11 cellular contexts compared by ENCODE assay signal in the genomic region with DNA sequence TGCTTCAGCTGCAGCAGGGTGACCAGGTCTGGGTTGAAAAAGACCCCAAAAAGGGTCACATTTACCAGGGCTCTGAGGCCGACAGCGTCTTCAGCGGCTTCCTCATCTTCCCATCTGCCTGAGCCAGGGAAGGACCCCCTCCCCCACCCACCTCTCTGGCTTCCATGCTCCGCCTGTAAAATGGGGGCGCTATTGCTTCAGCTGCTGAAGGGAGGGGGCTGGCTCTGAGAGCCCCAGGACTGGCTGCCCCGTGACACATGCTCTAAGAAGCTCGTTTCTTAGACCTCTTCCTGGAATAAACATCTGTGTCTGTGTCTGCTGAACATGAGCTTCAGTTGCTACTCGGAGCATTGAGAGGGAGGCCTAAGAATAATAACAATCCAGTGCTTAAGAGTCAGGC. TPM values are rescaled to one million over a fixed set of nuclear protein-coding genes. Genes with fewer than 3 reads are reported as not detected.
A peak's percentile ranks its signal among the peaks of the same experiment; 100 is the strongest.
DNase-seq lines count a peak whose midpoint lies in the region; ATAC-seq, FAIRE-seq and TF ChIP-seq lines count a peak whose summit lies in the region.
"Had no signal": no experiment of that assay in that cellular context is flagged by ENCODE, and none has a peak within 500 bp of the region (broad histone marks: within the 10 kb centered on the region; RNA-seq: fewer than 3 reads in every experiment).

No MANE protein-coding gene starts in this region.

- no peak overlapping the region for H3K14ac ChIP-seq in H1 (ENCODE audit: insufficient read length)

- no peak for FAIRE-seq in H1 (lab: Jason Lieb, UNC)

- H3K27me3 ChIP-seq in DND-41 (ENCODE audit: insufficient read depth, low read length, poor library complexity): no peaks in the 10 kb centered on the region
- H3K27me3 ChIP-seq in H1 (replicated peaks in 1 of 4; ENCODE audit: control insufficient read depth in 3 of 4, extremely low read depth in 1 of 4, insufficient read depth in 3 of 4, low read length in 3 of 4): no peaks in the 10 kb centered on the region; a peak in 1 of 7 replicates
- H3K27me3 ChIP-seq in neural progenitor cell: no peaks in the 10 kb centered on the region
- no peaks in the 10 kb centered on the region for H3K27me3 ChIP-seq in body of pancreas
- H3K27me3 ChIP-seq: breast epithelium had no signal

- H3K4me1 Mint-ChIP-seq in neural progenitor cell: peaks cover 4% of the 10 kb centered on the region

- 29% methylated on average over 8 of the region's 8 CpGs; no CpG with 5 or more reads in 1 of the 2 experiments for WGBS in H1 (ENCODE audit: extremely low coverage in 1 of 2, insufficient coverage in 1 of 2, insufficient read length in 1 of 2, insufficient replicate concordance in 2 of 2, low coverage in 1 of 2, low lambda C conversion rate in 2 of 2, missing lambda C conversion rate in 1 of 2), 2 experiments
- 51 to 74% methylated on average over 8 of the region's 8 CpGs for WGBS in body of pancreas, 2 donors

- peaks cover 4% of the 10 kb centered on the region for H3K4me1 ChIP-seq in DND-41 (ENCODE audit: insufficient read depth, low read length)
- peaks cover 0 to 6% (median 4%) of the 10 kb centered on the region in 4 experiments; a peak in 4 of 7 replicates for H3K4me1 ChIP-seq in H1 (replicated peaks in 1 of 4; ENCODE audit: control insufficient read depth in 3 of 4, insufficient read depth in 4 of 4, low read length in 3 of 4)
- H3K4me1 ChIP-seq in neural progenitor cell: no peaks in the 10 kb centered on the region
- H3K4me1 ChIP-seq in body of pancreas: peaks cover 14% of the 10 kb centered on the region
- H3K4me1 ChIP-seq: breast epithelium had no signal

- TF ChIP-seq EP300 in H1 (IDR thresholded peaks at IDR 0.05; ENCODE audit: borderline replicate concordance in 1 of 2, low read depth in 2 of 2, low read length in 2 of 2): no peak

- H3K27ac ChIP-seq in DND-41 (ENCODE audit: low read length) (no peak overlapping the region), H1 (ENCODE audit: low read depth, low read length) (no peak overlapping the region), neural progenitor cell (no peak overlapping the region), body of pancreas (no peak overlapping the region)
- H3K27ac ChIP-seq: breast epithelium had no signal

- POLR2A ChIA-PET in H1 (lab: Charles Lee; ENCODE audit: partially characterized antibody): interaction anchor here (0.5 to 1.4 kb wide), 4 partner anchors 13 to 223 kb away, joined by 3 to 5 read pairs (median 4); no protein-coding TSS in a partner anchor

- DNase-seq in DND-41: no peak
- DNase-seq in LHCN-M2 (ENCODE audit: low read depth): peak; percentile 43
- peak; percentile 67 to 70 for DNase-seq in H1 (ENCODE audit: low read depth in 1 of 2, low spot score in 2 of 2)
- DNase-seq in neural progenitor cell (ENCODE audit: low spot score): peak; percentile 72
- DNase-seq in stimulated activated CD4-positive, alpha-beta T cell treated with anti-CD3 and anti-CD28 coated beads, Interleukin-4, amount 100 ng/mL, for 24 hours: no peak
- DNase-seq in GM10266 (ENCODE audit: extremely low spot score): no peak
- DNase-seq in body of pancreas: no peak
- DNase-seq: NCI-H187, occipital lobe had no signal

- no peak for TF ChIP-seq POLR2A in H1 (IDR thresholded peaks at IDR 0.05; ENCODE audit: control extremely low read depth in 1 of 2, low read depth in 2 of 2, low read length in 2 of 2)
- no peak for TF ChIP-seq POLR2A in body of pancreas (IDR thresholded peaks at IDR 0.05)

- H2BK120ac ChIP-seq in H1 (replicated peaks; ENCODE audit: low read depth, low read length): no peak overlapping the region

- no peaks in the 10 kb centered on the region for H3K9me3 Mint-ChIP-seq in neural progenitor cell

- no peak overlapping the region for H2BK5ac ChIP-seq in H1 (ENCODE audit: low read depth, low read length)

- H3K56ac ChIP-seq in H1 (replicated peaks; ENCODE audit: insufficient read length, low read depth, low read length): no peak overlapping the region

- TF ChIP-seq RAD21 in H1 (IDR thresholded peaks at IDR 0.05 in 1 of 2, conservative IDR thresholded peaks at IDR 0.05 in 1 of 2; ENCODE audit: low read depth in 2 of 2, low read length in 2 of 2): peak; percentile 39 to 49; a peak in 3 of 4 replicates

- H3K36me3 ChIP-seq in DND-41 (ENCODE audit: insufficient read depth, low read length) (no peaks in the 10 kb centered on the region), H1 (ENCODE audit: control insufficient read depth in 2 of 4, insufficient read depth in 4 of 4, low read length in 3 of 4) (no peaks in the 10 kb centered on the region), neural progenitor cell (no peaks in the 10 kb centered on the region), body of pancreas (replicated peaks in 1 of 2; ENCODE audit: insufficient read depth in 1 of 2, low read depth in 2 of 2) (no peaks in the 10 kb centered on the region)
- H3K36me3 ChIP-seq: breast epithelium had no signal

- H3K9me3 ChIP-seq in DND-41 (ENCODE audit: insufficient read depth, low read length, severe bottlenecking) (no peaks in the 10 kb centered on the region), H1 (ENCODE audit: insufficient read depth in 2 of 2, low read depth in 1 of 2, low read length in 1 of 2) (peaks cover 6 to 8% of the 10 kb centered on the region in 2 experiments; a peak in 2 of 4 replicates), neural progenitor cell (ENCODE audit: low read depth) (no peaks in the 10 kb centered on the region), body of pancreas (no peaks in the 10 kb centered on the region)
- H3K9me3 ChIP-seq: breast epithelium had no signal

- no peaks in the 10 kb centered on the region for H3K79me2 ChIP-seq in DND-41 (ENCODE audit: insufficient read depth, low read length)
- H3K79me2 ChIP-seq in H1 (ENCODE audit: control insufficient read depth in 1 of 2, insufficient read depth in 2 of 2, low read length in 2 of 2): no peaks in the 10 kb centered on the region
- no peaks in the 10 kb centered on the region for H3K79me2 ChIP-seq in neural progenitor cell (ENCODE audit: low read depth)

- no peak for ATAC-seq in DND-41 (ENCODE audit: insufficient read depth, low read depth)
- no peak for ATAC-seq in GM19397 (IDR thresholded peaks at IDR 0.05; ENCODE audit: unreplicated experiment)
- ATAC-seq in body of pancreas: no peak

- H3K23ac ChIP-seq in H1 (ENCODE audit: insufficient read length): no peak overlapping the region

- H4K20me1 ChIP-seq in DND-41 (ENCODE audit: insufficient read depth, low read length) (peaks cover 13% of the 10 kb centered on the region), H1 (replicated peaks in 1 of 2; ENCODE audit: control insufficient read depth in 1 of 2, insufficient read depth in 2 of 2, low read length in 2 of 2) (no peaks in the 10 kb centered on the region), neural progenitor cell (ENCODE audit: low read depth) (no peaks in the 10 kb centered on the region)

- H2AK5ac ChIP-seq in H1 (ENCODE audit: low read depth, low read length): no peak overlapping the region

- peak overlapping the region; percentile 75; the same call in 1 of the 2 replicates for H3K18ac ChIP-seq in H1 (ENCODE audit: extremely low read depth, low read length)

- no peak overlapping the region for H4K91ac ChIP-seq in H1 (replicated peaks; ENCODE audit: insufficient read length, low read length)

- intact Hi-C loops in body of pancreas (cut with DNase I): no loop called here

- H3K4me3 ChIP-seq in DND-41 (ENCODE audit: low read depth in 1 of 2, low read length in 2 of 2) (no peak overlapping the region), H1 (ENCODE audit: extremely low read depth in 1 of 4, insufficient read depth in 2 of 4, low read depth in 3 of 4, low read length in 4 of 4) (no peak overlapping the region), neural progenitor cell (no peak overlapping the region), body of pancreas (no peak overlapping the region)

- H2AFZ ChIP-seq in DND-41 (ENCODE audit: low read depth, low read length) (no peak overlapping the region), H1 (ENCODE audit: low read length) (peak overlapping the region; percentile 55), neural progenitor cell (replicated peaks) (no peak overlapping the region)

- H3K4me3 Mint-ChIP-seq in neural progenitor cell: no peak overlapping the region

- CTCF ChIA-PET in H1 (lab: Charles Lee; ENCODE audit: partially characterized antibody): interaction anchor here (0.6 to 5.8 kb wide), 19 partner anchors 16 to 1497 kb away, joined by 3 to 70 read pairs (median 4); partner anchors contain the start of gene C1QB

- peak overlapping the region; percentile 73; the same call in 1 of the 2 replicates for H2BK15ac ChIP-seq in H1 (ENCODE audit: low read length)

- TF ChIP-seq CTCF in DND-41 (IDR thresholded peaks at IDR 0.05; ENCODE audit: borderline replicate concordance, extremely low read depth, low read length, poor library complexity, severe bottlenecking): peak; percentile 30
- peak; percentile 47 to 70 (median 52) for TF ChIP-seq CTCF in H1 (IDR thresholded peaks at IDR 0.05; ENCODE audit: control extremely low read depth in 1 of 3, insufficient read depth in 1 of 3, low read depth in 1 of 3, low read length in 3 of 3)
- TF ChIP-seq CTCF in neural progenitor cell (IDR thresholded peaks at IDR 0.05): peak; percentile 43
- no peak for TF ChIP-seq CTCF in GM10266 (IDR thresholded peaks at IDR 0.05; ENCODE audit: control insufficient read depth, insufficient read depth, low read depth, missing control alignments)
- TF ChIP-seq CTCF in body of pancreas (IDR thresholded peaks at IDR 0.05): no peak

- no peaks in the 10 kb centered on the region for H3F3A ChIP-seq in neural progenitor cell (ENCODE audit: low read depth)

- no peak overlapping the region for H3K9ac ChIP-seq in DND-41 (ENCODE audit: low read depth, low read length)
- no peak overlapping the region; a peak in 1 of 7 replicates for H3K9ac ChIP-seq in H1 (replicated peaks in 1 of 4; ENCODE audit: extremely low read depth in 1 of 4, low read depth in 3 of 4, low read length in 3 of 4)
- H3K9ac ChIP-seq in neural progenitor cell: no peak overlapping the region

- H4K8ac ChIP-seq in H1 (ENCODE audit: extremely low read depth, insufficient read depth, low read length): no peak overlapping the region; the same call in 1 of the 2 replicates

- H3K4ac ChIP-seq in H1 (replicated peaks; ENCODE audit: insufficient read length, low read depth, low read length): no peak overlapping the region

- H3K4me2 ChIP-seq in DND-41 (ENCODE audit: insufficient read depth, low read length) (no peak overlapping the region), H1 (ENCODE audit: insufficient read depth in 1 of 2, low read depth in 2 of 2, low read length in 2 of 2) (peak overlapping the region; percentile 8 to 31; a peak in 2 of 4 replicates), neural progenitor cell (no peak overlapping the region)

- no peak overlapping the region for H3K27ac Mint-ChIP-seq in neural progenitor cell

- no peaks in the 10 kb centered on the region for H3K79me1 ChIP-seq in H1 (ENCODE audit: low read depth, low read length)

- H3K36me3 Mint-ChIP-seq in neural progenitor cell: no peaks in the 10 kb centered on the region

- H2BK12ac ChIP-seq in H1 (ENCODE audit: low read depth, low read length): peak overlapping the region; percentile 45; the same call in 1 of the 2 replicates

- H4K5ac ChIP-seq in H1 (ENCODE audit: insufficient read length, low read depth, low read length): no peak overlapping the region

- peaks cover 16% of the 10 kb centered on the region for H3K27me3 Mint-ChIP-seq in neural progenitor cell (ENCODE audit: insufficient read depth, low read depth)

- H3K23me2 ChIP-seq in H1 (ENCODE audit: low read depth, low read length): no peaks in the 10 kb centered on the region

- H2BK20ac ChIP-seq in H1 (ENCODE audit: low read length): no peak overlapping the region

RNA-seq across cellular contexts. Expression of gene C1QA, which starts 2.9 kb away (rescaled TPM):
- total RNA-seq in LHCN-M2 (2014; rRNA removed): not detected in 2 replicates
- not detected for polyA plus RNA-seq in LHCN-M2 (2012)
- not detected in 2 replicates for total RNA-seq in H1 (2021; fragmentation: NEBNext Ultra II Directional; extraction: Animal tissue kit (Norgen Biotek cat#: 25700))
- not detected in 2 replicates for polyA plus RNA-seq in H1 (2011; rRNA removed)
- not detected for polyA plus RNA-seq in H1 (2011; cell fraction: cytosol; rRNA removed)
- not detected for polyA plus RNA-seq in H1 (2011; cell fraction: nucleus; rRNA removed)
- not detected in 4 replicates for polyA plus RNA-seq in H1 (2012, experiment 1 of 2)
- polyA plus RNA-seq in H1 (2012, experiment 2 of 2): not detected
- not detected for polyA plus RNA-seq in H1 (2013, experiment 1 of 2)
- not detected for polyA plus RNA-seq in H1 (2013, experiment 2 of 2)
- polyA minus RNA-seq in H1 (2011; rRNA and poly(A)+ RNA removed): not detected in 2 replicates
- not detected for polyA minus RNA-seq in H1 (2011; cell fraction: cytosol; rRNA and poly(A)+ RNA removed)
- not detected for polyA minus RNA-seq in H1 (2011; cell fraction: nucleus; rRNA and poly(A)+ RNA removed)
- total RNA-seq in neural progenitor cell (ENCODE audit: low replicate concordance): not detected in 2 replicates
- total RNA-seq in body of pancreas: 10 to 100 TPM; 29.7 to 68.0 TPM

RNA-seq across cellular contexts. Expression of gene C1QC, which starts 4.1 kb away (rescaled TPM):
- total RNA-seq in LHCN-M2 (2014; rRNA removed): not detected in 2 replicates
- polyA plus RNA-seq in LHCN-M2 (2012): not detected
- not detected in 2 replicates for total RNA-seq in H1 (2021; fragmentation: NEBNext Ultra II Directional; extraction: Animal tissue kit (Norgen Biotek cat#: 25700))
- polyA plus RNA-seq in H1 (2011; rRNA removed): not detected in 2 replicates
- polyA plus RNA-seq in H1 (2011; cell fraction: cytosol; rRNA removed): not detected
- not detected for polyA plus RNA-seq in H1 (2011; cell fraction: nucleus; rRNA removed)
- not detected in 4 replicates for polyA plus RNA-seq in H1 (2012, experiment 1 of 2)
- polyA plus RNA-seq in H1 (2012, experiment 2 of 2): not detected
- polyA plus RNA-seq in H1 (2013, experiment 1 of 2): not detected
- polyA plus RNA-seq in H1 (2013, experiment 2 of 2): not detected
- not detected in 2 replicates for polyA minus RNA-seq in H1 (2011; rRNA and poly(A)+ RNA removed)
- polyA minus RNA-seq in H1 (2011; cell fraction: cytosol; rRNA and poly(A)+ RNA removed): not detected
- not detected for polyA minus RNA-seq in H1 (2011; cell fraction: nucleus; rRNA and poly(A)+ RNA removed)
- not detected in 2 replicates for total RNA-seq in neural progenitor cell (ENCODE audit: low replicate concordance)
- 100 to 1,000 TPM in 1 of 2 donors, 10 to 100 TPM in 1; 54.7 to 103 TPM for total RNA-seq in body of pancreas

RNA-seq across cellular contexts. Expression of gene C1QB, which starts 13.8 kb away (rescaled TPM):
- total RNA-seq in LHCN-M2 (2014; rRNA removed) (not detected in 2 replicates), neural progenitor cell (ENCODE audit: low replicate concordance) (not detected in 2 replicates), body of pancreas (10 to 100 TPM; 73.9 to 85.4 TPM)
- polyA plus RNA-seq in LHCN-M2 (2012): not detected
- not detected in 2 replicates for total RNA-seq in H1 (2021; fragmentation: NEBNext Ultra II Directional; extraction: Animal tissue kit (Norgen Biotek cat#: 25700))
- polyA plus RNA-seq in H1 (2011; rRNA removed): not detected in 2 replicates
- not detected for polyA plus RNA-seq in H1 (2011; cell fraction: cytosol; rRNA removed)
- polyA plus RNA-seq in H1 (2011; cell fraction: nucleus; rRNA removed): not detected
- not detected in 4 replicates for polyA plus RNA-seq in H1 (2012, experiment 1 of 2)
- polyA plus RNA-seq in H1 (2012, experiment 2 of 2): not detected
- polyA plus RNA-seq in H1 (2013, experiment 1 of 2): not detected
- not detected for polyA plus RNA-seq in H1 (2013, experiment 2 of 2)
- polyA minus RNA-seq in H1 (2011; rRNA and poly(A)+ RNA removed): not detected in 2 replicates
- polyA minus RNA-seq in H1 (2011; cell fraction: cytosol; rRNA and poly(A)+ RNA removed): not detected
- not detected for polyA minus RNA-seq in H1 (2011; cell fraction: nucleus; rRNA and poly(A)+ RNA removed)

Comparison
In these comparisons a context has a peak if more than half of its experiments do, and no peak if none do; other contexts are left out.
1. DNase-seq: peak in LHCN-M2 (single experiment), H1 (2 of 2) and neural progenitor cell (single experiment); none in DND-41 (single experiment), stimulated activated CD4-positive, alpha-beta T cell treated with anti-CD3 and anti-CD28 coated beads, Interleukin-4, amount 100 ng/mL, for 24 hours (single experiment), GM10266 (single experiment) and body of pancreas (0 of 4).
2. H3K4me2 ChIP-seq: peak in H1 (2 of 2); none in DND-41 (single experiment) and neural progenitor cell (single experiment).
3. CTCF ChIP-seq: peak in DND-41 (single experiment), H1 (3 of 3) and neural progenitor cell (single experiment); none in GM10266 (single experiment) and body of pancreas (0 of 7).
4. RNA of gene C1QA, which starts 2.9 kb away (total RNA-seq): 29.7 to 68.0 TPM in body of pancreas; not detected in LHCN-M2, not detected in H1 and not detected in neural progenitor cell; every median in the first group is over 10 times any median in the second.
5. RNA of gene C1QC, which starts 4.1 kb away (total RNA-seq): 54.7 to 103 TPM in body of pancreas; not detected in LHCN-M2, not detected in H1 and not detected in neural progenitor cell; every median in the first group is over 10 times any median in the second.
6. RNA of gene C1QB, which starts 13.8 kb away (total RNA-seq): 73.9 to 85.4 TPM in body of pancreas; not detected in LHCN-M2, not detected in H1 and not detected in neural progenitor cell; every median in the first group is over 10 times any median in the second.